11 cellular contexts compared by ENCODE assay signal in the genomic region with DNA sequence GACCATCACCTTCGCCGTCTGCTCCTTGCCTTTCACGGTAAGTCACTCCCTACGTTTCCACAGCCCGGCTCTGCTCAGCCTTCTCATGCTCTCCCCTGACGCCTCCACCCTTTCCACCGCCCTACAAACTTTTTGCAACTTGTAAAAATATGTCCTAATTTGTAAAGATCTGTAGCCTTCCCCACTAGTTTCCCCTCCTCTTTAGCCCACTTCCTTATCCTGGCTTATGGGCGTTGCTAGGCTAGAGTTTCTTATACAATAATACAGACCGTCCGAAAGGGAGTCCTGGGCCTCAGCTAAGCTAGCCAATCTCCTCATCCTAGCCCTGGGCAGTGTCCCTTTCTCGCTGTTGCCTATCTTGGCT. TPM values are rescaled to one million over a fixed set of nuclear protein-coding genes. Genes with fewer than 3 reads are reported as not detected.
DNase-seq lines count a peak whose midpoint lies in the region; ATAC-seq, FAIRE-seq and TF ChIP-seq lines count a peak whose summit lies in the region.
"Had no signal": no experiment of that assay in that cellular context is flagged by ENCODE, and none has a peak within 500 bp of the region (broad histone marks: within the 10 kb centered on the region; RNA-seq: fewer than 3 reads in every experiment).

No MANE protein-coding gene starts in this region.

- no peak for FAIRE-seq in keratinocyte (lab: Jason Lieb, UNC)
- FAIRE-seq: A204.1, K562 had no signal

- H3K27ac ChIP-seq in keratinocyte (ENCODE audit: control insufficient read depth, insufficient read depth, low read length), result no peak overlapping the region
- peak overlapping the region; percentile 48 to 84 for H3K27ac ChIP-seq in testis

- intact Hi-C loops in testis (cut with DNase I; ENCODE audit: low total_unique reads), result no loop called here

- ATAC-seq in activated CD4-positive, CD25-positive, alpha-beta regulatory T cell treated with anti-CD3 and anti-CD28 coated beads, Interleukin-2, amount 50 U/mL, for 24 hours, result peak; percentile 4 to 6
- no peak for ATAC-seq in HG02588 (IDR thresholded peaks at IDR 0.05; ENCODE audit: unreplicated experiment)
- ATAC-seq: K562 had no signal

- H3K27ac Mint-ChIP-seq in activated naive CD4-positive, alpha-beta T cell treated with anti-CD3 and anti-CD28 coated beads, Interleukin-2, amount 50 U/mL, for 24 hours, result peak overlapping the region; percentile 92

- peak overlapping the region; percentile 82 for H2AFZ ChIP-seq in keratinocyte (ENCODE audit: control insufficient read depth, low read length)

- TF ChIP-seq POLR2A in testis (IDR thresholded peaks at IDR 0.05), result no peak

- peaks cover 4% of the 10 kb centered on the region for H3K9me3 Mint-ChIP-seq in activated naive CD4-positive, alpha-beta T cell treated with anti-CD3 and anti-CD28 coated beads, Interleukin-2, amount 50 U/mL, for 24 hours

- H3K4me1 ChIP-seq in keratinocyte (ENCODE audit: control insufficient read depth, extremely low read depth, insufficient read depth, low read length) (peaks cover 14% of the 10 kb centered on the region), testis (peaks cover 30% of the 10 kb centered on the region)

- no peaks in the 10 kb centered on the region for H3K79me2 ChIP-seq in keratinocyte (ENCODE audit: control insufficient read depth, insufficient read depth, low read length)

- H3K9me3 ChIP-seq in keratinocyte (ENCODE audit: control insufficient read depth, low read depth, low read length) (no peaks in the 10 kb centered on the region), testis (no peaks in the 10 kb centered on the region)

- H4K20me1 ChIP-seq in keratinocyte (ENCODE audit: control insufficient read depth, extremely low read depth, insufficient read depth, low read length), result no peaks in the 10 kb centered on the region

- peaks cover 28% of the 10 kb centered on the region for H3K27me3 ChIP-seq in keratinocyte (ENCODE audit: control insufficient read depth, extremely low read depth, insufficient read depth, low read length)
- no peaks in the 10 kb centered on the region for H3K27me3 ChIP-seq in testis

- peak overlapping the region in 1 of 3 experiments; percentile 47 for H3K4me3 ChIP-seq in keratinocyte (ENCODE audit: control insufficient read depth in 2 of 3, extremely low read depth in 1 of 3, insufficient read depth in 2 of 3, low read depth in 1 of 3, low read length in 3 of 3)
- H3K4me3 ChIP-seq in testis, result peak overlapping the region; percentile 46 to 71
- H3K4me3 ChIP-seq: K562 had no signal

- dilution Hi-C loops in keratinocyte (cut with MboI; ENCODE audit: extremely low pct_ligation_motif_present, low sequenced_read_pairs), result no loop called here

- H3K4me3 Mint-ChIP-seq in activated naive CD4-positive, alpha-beta T cell treated with anti-CD3 and anti-CD28 coated beads, Interleukin-2, amount 50 U/mL, for 24 hours, result peak overlapping the region; percentile 95

- TF ChIP-seq CTCF in keratinocyte (optimal IDR thresholded peaks at IDR 0.05 in 1 of 3, IDR thresholded peaks at IDR 0.05 in 1 of 3, conservative IDR thresholded peaks at IDR 0.05 in 1 of 3; ENCODE audit: extremely low read depth in 1 of 3, insufficient read depth in 2 of 3, low read length in 3 of 3) (no peak), testis (IDR thresholded peaks at IDR 0.05) (no peak)

- peak overlapping the region; percentile 94 for H3K4me2 ChIP-seq in keratinocyte (ENCODE audit: control insufficient read depth, extremely low read depth, insufficient read depth, low read depth, low read length)

- H3K9me1 ChIP-seq in keratinocyte (ENCODE audit: control insufficient read depth, extremely low read depth, insufficient read depth, low read length), result no peaks in the 10 kb centered on the region

- peaks cover 5% of the 10 kb centered on the region for H3K36me3 Mint-ChIP-seq in activated naive CD4-positive, alpha-beta T cell treated with anti-CD3 and anti-CD28 coated beads, Interleukin-2, amount 50 U/mL, for 24 hours

- H3K9ac ChIP-seq in keratinocyte (ENCODE audit: control insufficient read depth, extremely low read depth, insufficient read depth, low read length), result no peak overlapping the region

- 25 to 27% methylated on average over 11 of the region's 11 CpGs for WGBS in testis, 2 donors

- H3K36me3 ChIP-seq in keratinocyte (ENCODE audit: control insufficient read depth in 2 of 2, extremely low read depth in 1 of 2, insufficient read depth in 2 of 2, low read length in 2 of 2) (no peaks in the 10 kb centered on the region), testis (ENCODE audit: low read depth, missing control alignments) (no peaks in the 10 kb centered on the region)

- peaks cover 3% of the 10 kb centered on the region for H3K27me3 Mint-ChIP-seq in activated naive CD4-positive, alpha-beta T cell treated with anti-CD3 and anti-CD28 coated beads, Interleukin-2, amount 50 U/mL, for 24 hours

- no peak for DNase-seq in activated CD4-positive, CD25-positive, alpha-beta regulatory T cell treated with anti-CD3 and anti-CD28 coated beads, Interleukin-2, amount 50 U/mL, for 72 hours
- DNase-seq in keratinocyte (ENCODE audit: low read depth, low spot score) (no peak), testis (no peak), NCI-H1930 (lab: John Stamatoyannopoulos, UW) (no peak), HT-29 (ENCODE audit: low spot score) (no peak)

- H3K4me1 Mint-ChIP-seq in activated naive CD4-positive, alpha-beta T cell treated with anti-CD3 and anti-CD28 coated beads, Interleukin-2, amount 50 U/mL, for 24 hours, result peaks cover 87% of the 10 kb centered on the region

RNA-seq across cellular contexts. Expression of a gene that starts 1.2 kb away (rescaled TPM):
- polyA plus RNA-seq in keratinocyte (0.05 to 0.31 TPM (median 0.28 TPM) in 3 replicates), testis (ENCODE audit: insufficient read depth, low read depth, low replicate concordance) (5.3 TPM)
- polyA plus RNA-seq in keratinocyte (2011; ENCODE audit: low read depth), result not detected
- 0.10 and 0.24 TPM in 2 replicates for polyA plus RNA-seq in keratinocyte (2011; cell fraction: cytosol; rRNA removed)
- polyA plus RNA-seq in keratinocyte (2011; cell fraction: nucleus; rRNA removed), result 0.11 and 0.12 TPM in 2 replicates
- polyA plus RNA-seq in keratinocyte (2012; ENCODE audit: low replicate concordance), result 0.44 TPM in 1 of 2 replicates, not detected in the other
- polyA minus RNA-seq in keratinocyte, result 0.07 to 0.48 TPM in 2 of 3 replicates, not detected in the other
- polyA minus RNA-seq in keratinocyte (2011; cell fraction: cytosol; rRNA and poly(A)+ RNA removed), result not detected
- polyA minus RNA-seq in keratinocyte (2011; cell fraction: nucleus; rRNA and poly(A)+ RNA removed), result 0.63 TPM in 1 of 2 replicates, not detected in the other
- 1 to 10 TPM; 2.7 to 4.0 TPM for total RNA-seq in testis
- not detected in 2 replicates for total RNA-seq in HT-29 (2014; rRNA removed; shearing (Covaris generic))
- total RNA-seq: dermis microvascular lymphatic vessel endothelial cell, K562 had no signal
- polyA plus RNA-seq: K562 had no signal

RNA-seq across cellular contexts. Expression of a gene that starts 47.8 kb away (rescaled TPM):
- not detected in 3 replicates for polyA plus RNA-seq in keratinocyte
- not detected for polyA plus RNA-seq in keratinocyte (2011; ENCODE audit: low read depth)
- not detected in 2 replicates for polyA plus RNA-seq in keratinocyte (2011; cell fraction: cytosol; rRNA removed)
- not detected in 2 replicates for polyA plus RNA-seq in keratinocyte (2011; cell fraction: nucleus; rRNA removed)
- polyA plus RNA-seq in keratinocyte (2012; ENCODE audit: low replicate concordance), result not detected in 2 replicates
- not detected in 3 replicates for polyA minus RNA-seq in keratinocyte
- polyA minus RNA-seq in keratinocyte (2011; cell fraction: cytosol; rRNA and poly(A)+ RNA removed), result not detected
- polyA minus RNA-seq in keratinocyte (2011; cell fraction: nucleus; rRNA and poly(A)+ RNA removed), result not detected in 2 replicates
- total RNA-seq in testis, result 1 to 10 TPM in 1 of 2 donors, under 1 TPM in 1; 0.16 to 1.3 TPM
- polyA plus RNA-seq in testis (ENCODE audit: insufficient read depth, low read depth, low replicate concordance), result 0.54 TPM
- not detected in 2 replicates for total RNA-seq in HT-29 (2014; rRNA removed; shearing (Covaris generic))
- total RNA-seq: dermis microvascular lymphatic vessel endothelial cell, K562 had no signal
- polyA plus RNA-seq: K562 had no signal
